Comparison of ENCODE assay signal across 8 cellular contexts in the genomic region with DNA sequence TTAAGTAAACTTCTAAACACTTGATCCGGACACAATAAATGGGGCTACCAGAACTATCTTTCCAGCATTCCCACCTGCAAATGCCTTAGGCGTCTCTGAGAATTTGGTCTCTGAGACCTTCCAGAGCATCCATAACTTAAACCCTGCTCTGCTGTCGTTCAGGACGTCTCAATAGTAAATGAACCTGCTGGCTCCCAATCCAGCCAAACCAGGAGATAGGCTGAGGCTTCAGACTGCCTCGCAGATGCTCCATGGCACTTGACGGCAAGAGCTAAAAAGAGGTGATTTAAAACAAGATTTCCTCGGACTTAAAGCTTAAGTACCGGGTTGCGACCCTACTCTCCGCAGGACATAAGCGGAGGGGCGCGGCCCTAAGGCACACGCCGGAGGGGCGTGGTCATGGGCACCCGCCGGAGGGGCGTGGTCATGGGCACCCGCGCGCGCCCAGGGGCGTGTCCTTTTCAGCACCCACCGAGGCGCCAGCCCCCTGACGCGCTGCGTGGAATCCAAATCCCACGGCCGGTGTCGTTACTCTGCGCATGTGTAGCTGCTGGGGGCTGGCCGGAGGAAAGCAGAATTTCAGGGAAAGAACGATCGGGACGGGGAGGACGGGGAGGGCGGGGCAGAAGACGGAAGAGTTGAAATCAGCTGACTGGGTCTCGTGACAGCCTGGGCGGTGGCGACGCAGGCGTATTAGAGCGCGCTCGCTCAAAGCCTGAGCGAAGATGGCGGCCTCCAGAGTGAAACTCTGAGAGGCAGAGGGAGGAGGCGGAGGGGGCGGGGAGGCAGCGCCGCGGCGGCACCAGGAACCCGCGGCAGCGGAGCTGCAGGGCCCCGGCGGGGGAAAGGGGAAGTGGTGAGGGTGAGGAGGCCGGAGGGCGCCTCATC. TPM values are rescaled to one million over a fixed set of nuclear protein-coding genes. Genes with fewer than 3 reads are reported as not detected.
A peak's percentile ranks its signal among the peaks of the same experiment; 100 is the strongest.
DNase-seq lines count a peak whose midpoint lies in the region; ATAC-seq and TF ChIP-seq lines count a peak whose summit lies in the region.

A gene with protein sequence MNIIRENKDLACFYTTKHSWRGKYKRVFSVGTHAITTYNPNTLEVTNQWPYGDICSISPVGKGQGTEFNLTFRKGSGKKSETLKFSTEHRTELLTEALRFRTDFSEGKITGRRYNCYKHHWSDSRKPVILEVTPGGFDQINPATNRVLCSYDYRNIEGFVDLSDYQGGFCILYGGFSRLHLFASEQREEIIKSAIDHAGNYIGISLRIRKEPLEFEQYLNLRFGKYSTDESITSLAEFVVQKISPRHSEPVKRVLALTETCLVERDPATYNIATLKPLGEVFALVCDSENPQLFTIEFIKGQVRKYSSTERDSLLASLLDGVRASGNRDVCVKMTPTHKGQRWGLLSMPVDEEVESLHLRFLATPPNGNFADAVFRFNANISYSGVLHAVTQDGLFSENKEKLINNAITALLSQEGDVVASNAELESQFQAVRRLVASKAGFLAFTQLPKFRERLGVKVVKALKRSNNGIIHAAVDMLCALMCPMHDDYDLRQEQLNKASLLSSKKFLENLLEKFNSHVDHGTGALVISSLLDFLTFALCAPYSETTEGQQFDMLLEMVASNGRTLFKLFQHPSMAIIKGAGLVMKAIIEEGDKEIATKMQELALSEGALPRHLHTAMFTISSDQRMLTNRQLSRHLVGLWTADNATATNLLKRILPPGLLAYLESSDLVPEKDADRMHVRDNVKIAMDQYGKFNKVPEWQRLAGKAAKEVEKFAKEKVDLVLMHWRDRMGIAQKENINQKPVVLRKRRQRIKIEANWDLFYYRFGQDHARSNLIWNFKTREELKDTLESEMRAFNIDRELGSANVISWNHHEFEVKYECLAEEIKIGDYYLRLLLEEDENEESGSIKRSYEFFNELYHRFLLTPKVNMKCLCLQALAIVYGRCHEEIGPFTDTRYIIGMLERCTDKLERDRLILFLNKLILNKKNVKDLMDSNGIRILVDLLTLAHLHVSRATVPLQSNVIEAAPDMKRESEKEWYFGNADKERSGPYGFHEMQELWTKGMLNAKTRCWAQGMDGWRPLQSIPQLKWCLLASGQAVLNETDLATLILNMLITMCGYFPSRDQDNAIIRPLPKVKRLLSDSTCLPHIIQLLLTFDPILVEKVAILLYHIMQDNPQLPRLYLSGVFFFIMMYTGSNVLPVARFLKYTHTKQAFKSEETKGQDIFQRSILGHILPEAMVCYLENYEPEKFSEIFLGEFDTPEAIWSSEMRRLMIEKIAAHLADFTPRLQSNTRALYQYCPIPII (N-terminal part only) (plus strand): TSS at position 696 of the 888 bp plus-strand sequence. CDS start 17,049 bp downstream, outside the sequence.

- peak; percentile 90 for DNase-seq in DMS79 treated with DMSO at 0.1 percent for 48 hours (lab: John Stamatoyannopoulos, UW)
- DNase-seq in Peyer's patch = peak; percentile 94 to 96 (median 95)
- DNase-seq in activated T-cell treated with anti-CD3 and anti-CD28 coated beads, Interleukin-2, amount 50 U/mL, for 48 hours = peak; percentile 92 to 93
- peak; percentile 68 for DNase-seq in esophagus squamous epithelium (lab: John Stamatoyannopoulos, UW)
- DNase-seq in stimulated activated CD8-positive, alpha-beta memory T cell treated with anti-CD3 and anti-CD28 coated beads, Interleukin-7, amount 100 ng/mL, for 24 hours (ENCODE audit: low read depth) = peak; percentile 76

- H3K4me3 ChIP-seq in KMS-11 (IDR thresholded peaks at IDR 0.05; ENCODE audit: insufficient read depth, low read depth, low read length) = peak within 1 kb of the TSS; percentile 76
- H3K4me3 ChIP-seq in Peyer's patch = peak within 1 kb of the TSS; percentile 62 to 95 (median 80)
- H3K4me3 ChIP-seq in esophagus squamous epithelium = peak within 1 kb of the TSS; percentile 90 to 100 (median 94)
- H3K4me3 ChIP-seq in muscle layer of duodenum (ENCODE audit: low read depth in 1 of 2, low read length in 2 of 2) = peak within 1 kb of the TSS; percentile 100

- H3K27ac ChIP-seq in KMS-11 (peak within 1 kb of the TSS; percentile 42), Peyer's patch (peak within 1 kb of the TSS; percentile 75 to 92 (median 87)), esophagus squamous epithelium (peak within 1 kb of the TSS; percentile 92 to 98 (median 94)), muscle layer of duodenum (ENCODE audit: low read length) (peak within 1 kb of the TSS; percentile 83)

- TF ChIP-seq POLR2A in Peyer's patch (IDR thresholded peaks at IDR 0.05) (peak; percentile 73), esophagus squamous epithelium (IDR thresholded peaks at IDR 0.05) (peak in 3 of 4 donors; percentile 43 to 77 (median 69))

- peak within 1 kb of the TSS; percentile 98 for H3K4me2 ChIP-seq in KMS-11

- H3K36me3 ChIP-seq in KMS-11 (ENCODE audit: insufficient read depth) = no peaks in the 10 kb centered on the region
- no peaks in the 10 kb centered on the region for H3K36me3 ChIP-seq in Peyer's patch
- peaks cover 0 to 11% (median 0%) of the 10 kb centered on the region in 3 donors for H3K36me3 ChIP-seq in esophagus squamous epithelium
- no peaks in the 10 kb centered on the region for H3K36me3 ChIP-seq in muscle layer of duodenum (ENCODE audit: control insufficient read depth in 1 of 2, insufficient read depth in 2 of 2, low read length in 2 of 2)

- peak within 1 kb of the TSS; percentile 97 for H2AFZ ChIP-seq in KMS-11 (ENCODE audit: low read depth)

- H3K9ac ChIP-seq in KMS-11 = peak within 1 kb of the TSS; percentile 73

- H3K9me3 ChIP-seq in Peyer's patch (no peaks in the 10 kb centered on the region), esophagus squamous epithelium (no peaks in the 10 kb centered on the region), muscle layer of duodenum (ENCODE audit: control insufficient read depth in 1 of 2, low read length in 2 of 2) (no peaks in the 10 kb centered on the region)

- TF ChIP-seq CTCF in KMS-11 (conservative IDR thresholded peaks at IDR 0.05; ENCODE audit: low read depth, low read length) (no peak), Peyer's patch (IDR thresholded peaks at IDR 0.05) (no peak), esophagus squamous epithelium (IDR thresholded peaks at IDR 0.05) (peak in 1 of 6 experiments; percentile 3)

- H3K79me2 ChIP-seq in KMS-11 (ENCODE audit: insufficient read depth, low read depth) = peaks cover 42% of the 10 kb centered on the region

- H4K20me1 ChIP-seq in KMS-11 (ENCODE audit: insufficient read depth) = no peaks in the 10 kb centered on the region

- H3K27me3 ChIP-seq in KMS-11 (ENCODE audit: insufficient read depth, low read depth) (no peaks in the 10 kb centered on the region), Peyer's patch (no peaks in the 10 kb centered on the region), esophagus squamous epithelium (no peaks in the 10 kb centered on the region), muscle layer of duodenum (ENCODE audit: low read depth, low read length) (no peaks in the 10 kb centered on the region)

- 1 to 2% methylated on average over 28 to 55 of the region's 63 CpGs for WGBS in esophagus squamous epithelium, 2 donors

- peaks cover 36% of the 10 kb centered on the region for H3K4me1 ChIP-seq in KMS-11 (ENCODE audit: low read depth, poor library complexity, severe bottlenecking)
- H3K4me1 ChIP-seq in Peyer's patch = peaks cover 0 to 22% (median 0%) of the 10 kb centered on the region in 4 donors
- peaks cover 3 to 39% (median 13%) of the 10 kb centered on the region in 3 donors for H3K4me1 ChIP-seq in esophagus squamous epithelium
- H3K4me1 ChIP-seq in muscle layer of duodenum (ENCODE audit: control insufficient read depth in 1 of 2, insufficient read depth in 2 of 2, low read length in 2 of 2) = peaks cover 0 to 31% of the 10 kb centered on the region in 2 donors

- intact Hi-C loops in esophagus squamous epithelium (cut with DNase I) = no loop called here

- peak; percentile 91 for ATAC-seq in GM21786 (IDR thresholded peaks at IDR 0.05; ENCODE audit: unreplicated experiment)

RNA-seq across cellular contexts. Expression of the gene that starts here (rescaled TPM):
- total RNA-seq in Peyer's patch (100 to 1,000 TPM in 1 of 4 donors, 10 to 100 TPM in 3; 42.0 to 102 (median 52.1) TPM), esophagus squamous epithelium (10 to 100 TPM; 23.0 to 36.4 (median 25.9) TPM)

Comparison
In these comparisons a context has a peak if more than half of its experiments do, and no peak if none do; other contexts are left out.
1. Peak in every context shown above with its lines: DNase-seq, ATAC-seq, H3K4me3 ChIP-seq and H3K27ac ChIP-seq.
2. H3K27ac ChIP-seq: peak in every context shown above with its lines; median percentile 94 in esophagus squamous epithelium; 87 in Peyer's patch; 83 in muscle layer of duodenum; 42 in KMS-11.